ENCODE assay signal across 29 cellular contexts in genomic region chr18:78896111-78896510, GRCh38.
"Had no signal": no experiment of that assay in that cellular context is flagged by ENCODE, and none has a peak within 500 bp of the region (broad histone marks: within the 10 kb centered on the region; RNA-seq: fewer than 3 reads in every experiment).

No MANE protein-coding gene starts in this region.

- H3K27ac ChIP-seq: ascending aorta, breast epithelium, cardiac muscle cell, colonic mucosa, esophagus squamous epithelium, gastroesophageal sphincter had no signal

- H3K9me3 ChIP-seq: ascending aorta, colonic mucosa had no signal

- H3K4me3 ChIP-seq: ascending aorta, breast epithelium, cardiac muscle cell, colonic mucosa, esophagus squamous epithelium, gastroesophageal sphincter had no signal

- H3K36me3 Mint-ChIP-seq: activated naive CD4-positive, alpha-beta T cell treated with anti-CD3 and anti-CD28 coated beads, Interleukin-2, amount 10 ng/mL, durations not matched to agents 7 days and 5 days; activated naive CD8-positive, alpha-beta T cell treated with anti-CD3 and anti-CD28 coated beads, Interleukin-2, amount 10 ng/mL, durations not matched to agents 7 days and 5 days; brain had no signal

- H3K4me1 ChIP-seq: ascending aorta, breast epithelium, colonic mucosa, esophagus squamous epithelium, gastroesophageal sphincter had no signal

- H3K4me3 Mint-ChIP-seq: activated CD8-positive, alpha-beta T cell treated with anti-CD3 and anti-CD28 coated beads for 36 hours; activated naive CD4-positive, alpha-beta T cell treated with anti-CD3 and anti-CD28 coated beads, Interleukin-2, amount 10 ng/mL, durations not matched to agents 7 days and 5 days; activated naive CD8-positive, alpha-beta T cell treated with anti-CD3 and anti-CD28 coated beads, Interleukin-2, amount 10 ng/mL, durations not matched to agents 7 days and 5 days; activated T-cell treated with anti-CD3 and anti-CD28 coated beads, Interleukin-2, amount 50 U/mL, for 24 hours; activated T-cell treated with anti-CD3 and anti-CD28 coated beads, Interleukin-2, amount 50 U/mL, for 72 hours; brain had no signal

- ATAC-seq: activated CD8-positive, alpha-beta T cell treated with anti-CD3 and anti-CD28 coated beads for 36 hours; activated naive CD4-positive, alpha-beta T cell treated with anti-CD3 and anti-CD28 coated beads, Interleukin-2, amount 50 U/mL, for 72 hours; activated T-cell treated with anti-CD3 and anti-CD28 coated beads, Interleukin-2, amount 50 U/mL, for 72 hours; gastroesophageal sphincter had no signal

- H3K27ac Mint-ChIP-seq: activated CD8-positive, alpha-beta T cell treated with anti-CD3 and anti-CD28 coated beads for 36 hours; activated naive CD4-positive, alpha-beta T cell treated with anti-CD3 and anti-CD28 coated beads, Interleukin-2, amount 10 ng/mL, durations not matched to agents 7 days and 5 days; activated naive CD4-positive, alpha-beta T cell treated with anti-CD3 and anti-CD28 coated beads, Interleukin-2, amount 50 U/mL, for 72 hours; activated naive CD8-positive, alpha-beta T cell treated with anti-CD3 and anti-CD28 coated beads, Interleukin-2, amount 10 ng/mL, durations not matched to agents 7 days and 5 days; activated T-cell treated with anti-CD3 and anti-CD28 coated beads, Interleukin-2, amount 50 U/mL, for 24 hours; activated T-cell treated with anti-CD3 and anti-CD28 coated beads, Interleukin-2, amount 50 U/mL, for 72 hours; brain had no signal

- H3K27me3 ChIP-seq: ascending aorta, cardiac muscle cell, colonic mucosa, gastroesophageal sphincter had no signal

- H3K27me3 Mint-ChIP-seq: activated naive CD4-positive, alpha-beta T cell treated with anti-CD3 and anti-CD28 coated beads, Interleukin-2, amount 10 ng/mL, durations not matched to agents 7 days and 5 days; activated naive CD8-positive, alpha-beta T cell treated with anti-CD3 and anti-CD28 coated beads, Interleukin-2, amount 10 ng/mL, durations not matched to agents 7 days and 5 days; activated T-cell treated with anti-CD3 and anti-CD28 coated beads, Interleukin-2, amount 50 U/mL, for 24 hours; brain had no signal

- H3K36me3 ChIP-seq: ascending aorta, breast epithelium, cardiac muscle cell, colonic mucosa, esophagus squamous epithelium, gastroesophageal sphincter had no signal

- H3K4me1 Mint-ChIP-seq: activated naive CD4-positive, alpha-beta T cell treated with anti-CD3 and anti-CD28 coated beads, Interleukin-2, amount 10 ng/mL, durations not matched to agents 7 days and 5 days; activated naive CD8-positive, alpha-beta T cell treated with anti-CD3 and anti-CD28 coated beads, Interleukin-2, amount 10 ng/mL, durations not matched to agents 7 days and 5 days; brain had no signal

- DNase-seq: activated CD4-positive, alpha-beta T cell treated with anti-CD3 and anti-CD28 coated beads for 1 hour; activated CD4-positive, alpha-beta T cell treated with anti-CD3 and anti-CD28 coated beads for 4 hours; activated CD4-positive, alpha-beta T cell treated with anti-CD3 and anti-CD28 coated beads, Interleukin-2, amount 50 U/mL, for 1 hour; activated CD4-positive, alpha-beta T cell treated with anti-CD3 and anti-CD28 coated beads, Interleukin-2, amount 50 U/mL, for 48 hours; activated CD4-positive, CD25-positive, alpha-beta regulatory T cell; activated CD8-positive, alpha-beta memory T cell treated with anti-CD3 and anti-CD28 coated beads for 24 hours; activated CD8-positive, alpha-beta memory T cell treated with anti-CD3 and anti-CD28 coated beads, Interleukin-2, amount 50 U/mL, for 48 hours; activated CD8-positive, alpha-beta T cell treated with anti-CD3 and anti-CD28 coated beads for 36 hours; activated gamma-delta T cell; activated naive CD4-positive, alpha-beta T cell; activated naive CD4-positive, alpha-beta T cell treated with anti-CD3 and anti-CD28 coated beads, Interleukin-2, amount 10 ng/mL, durations not matched to agents 7 days and 5 days; activated naive CD8-positive, alpha-beta T cell treated with anti-CD3 and anti-CD28 coated beads, Interleukin-2, amount 10 ng/mL, durations not matched to agents 7 days and 5 days; activated T-cell treated with anti-CD3 and anti-CD28 coated beads for 4 hours; activated T-cell treated with anti-CD3 and anti-CD28 coated beads, Interleukin-2, amount 50 U/mL, for 24 hours; activated T-cell treated with anti-CD3 and anti-CD28 coated beads, Interleukin-2, amount 50 U/mL, for 72 hours; central memory CD4-positive, alpha-beta T cell; cerebellar nuclear complex; colonic mucosa; effector memory CD4-positive, alpha-beta T cell; erythroblast; esophagus squamous epithelium; foreskin melanocyte; T-helper 2 cell had no signal

- H3K9me3 Mint-ChIP-seq: activated CD8-positive, alpha-beta T cell treated with anti-CD3 and anti-CD28 coated beads for 36 hours; activated naive CD4-positive, alpha-beta T cell treated with anti-CD3 and anti-CD28 coated beads, Interleukin-2, amount 10 ng/mL, durations not matched to agents 7 days and 5 days; activated T-cell treated with anti-CD3 and anti-CD28 coated beads, Interleukin-2, amount 50 U/mL, for 24 hours; activated T-cell treated with anti-CD3 and anti-CD28 coated beads, Interleukin-2, amount 50 U/mL, for 72 hours had no signal
